21 cellular contexts compared by ENCODE assay signal in the genomic region with DNA sequence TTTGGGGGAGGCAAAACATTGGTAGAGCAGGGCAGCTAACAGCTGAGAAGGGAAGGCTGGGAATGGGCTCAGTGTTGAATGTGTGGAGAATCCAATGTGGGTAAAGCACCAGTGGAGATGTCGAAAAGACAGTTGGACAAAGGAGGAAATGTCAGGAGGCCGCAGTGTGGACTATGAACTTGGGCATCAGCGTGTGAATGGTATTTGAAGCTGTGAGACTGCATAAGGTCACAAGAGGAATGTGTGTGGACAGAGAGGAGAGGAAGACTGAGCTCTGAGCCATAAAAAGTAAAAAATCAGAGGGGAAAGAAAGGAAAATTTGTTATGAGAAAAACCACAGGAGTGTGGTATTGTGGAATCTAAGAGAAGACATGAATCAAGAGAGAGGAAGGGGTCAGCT.
"Had no signal": no experiment of that assay in that cellular context is flagged by ENCODE, and none has a peak within 500 bp of the region (broad histone marks: within the 10 kb centered on the region; RNA-seq: fewer than 3 reads in every experiment).

No MANE protein-coding gene starts in this region.

- DNase-seq: KBM-7, MV-4-11, NCI-H1048, NCI-H1105, NCI-H1417, NCI-H1436 treated with DMSO at 0.1 percent for 48 hours, NCI-H1694, NCI-H187 treated with DMSO at 0.1 percent for 48 hours, NCI-H2029 treated with DMSO at 0.1 percent for 48 hours, NCI-H2171 treated with DMSO at 0.1 percent for 48 hours, NCI-H524, NCI-H526 treated with DMSO at 0.1 percent for 48 hours, NCI-H774, PC-3, SHP77, SJCRH30 had no signal

- H3K36me3 ChIP-seq: SJCRH30 had no signal

- H3K27me3 ChIP-seq: SJCRH30 had no signal

- H3K9me3 ChIP-seq: SJCRH30 had no signal

- FAIRE-seq: HTR-8/SVneo had no signal

- ATAC-seq: Panc1, PC-3, SK-N-SH treated with all-trans-retinoic acid at 6 μM for 48 hours had no signal

- H3K4me1 ChIP-seq: SJCRH30 had no signal

- H3K27ac ChIP-seq: HL-60, RWPE1, SJCRH30 had no signal

- H3K4me3 ChIP-seq: SJCRH30 had no signal
